ENCODE assay signal across 14 cellular contexts in the genomic region with DNA sequence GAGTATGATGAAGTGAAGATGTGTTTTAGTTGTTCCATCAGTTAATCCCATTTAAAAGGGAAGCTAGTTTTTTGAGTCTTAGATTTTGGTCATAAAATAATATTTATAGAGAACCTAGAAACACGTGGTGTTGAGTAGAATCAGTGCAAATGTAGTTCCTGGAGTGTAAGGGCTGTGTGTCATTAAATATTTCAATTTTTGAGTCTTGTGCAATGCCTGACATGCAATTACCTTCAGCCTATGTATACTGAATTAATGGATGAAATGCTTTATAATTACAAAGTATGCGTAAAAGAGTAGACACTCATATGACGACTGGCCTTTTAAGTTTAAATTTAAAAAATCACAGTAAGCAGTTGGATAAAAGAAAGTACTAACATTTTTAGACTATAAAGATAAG.
"Had no signal": no experiment of that assay in that cellular context is flagged by ENCODE, and none has a peak within 500 bp of the region (broad histone marks: within the 10 kb centered on the region; RNA-seq: fewer than 3 reads in every experiment).

No MANE protein-coding gene starts in this region.

- H3K4me3 Mint-ChIP-seq: activated CD8-positive, alpha-beta T cell treated with anti-CD3 and anti-CD28 coated beads for 36 hours; neural crest cell; stimulated activated memory B cell treated with anti-CD40 and anti-IgM and Interleukin-4, amounts not matched to agents 10 μg/mL and 1 μg/mL and 100 μg/mL, for 72 hours; T-helper 17 cell had no signal

- H2AFZ ChIP-seq: parathyroid adenoma had no signal

- H3K9ac ChIP-seq: parathyroid adenoma had no signal

- H3K27me3 Mint-ChIP-seq: activated CD8-positive, alpha-beta T cell treated with anti-CD3 and anti-CD28 coated beads for 36 hours; stimulated activated memory B cell treated with anti-CD40 and anti-IgM and Interleukin-4, amounts not matched to agents 10 μg/mL and 1 μg/mL and 100 μg/mL, for 72 hours; T-helper 17 cell had no signal

- H3K4me1 ChIP-seq: parathyroid adenoma had no signal

- DNase-seq: activated CD4-positive, alpha-beta T cell treated with anti-CD3 and anti-CD28 coated beads for 48 hours; activated CD8-positive, alpha-beta T cell treated with anti-CD3 and anti-CD28 coated beads for 36 hours; activated gamma-delta T cell; activated T-cell treated with anti-CD3 and anti-CD28 coated beads, Interleukin-2, amount 50 U/mL, for 48 hours; caudate nucleus; effector CD8-positive, alpha-beta T cell; stimulated activated CD4-positive, alpha-beta T cell treated with anti-CD3 and anti-CD28 coated beads, Interleukin-2, amount 100 ng/mL, for 48 hours; T-helper 17 cell had no signal

- H3K27ac ChIP-seq: parathyroid adenoma had no signal

- H3K9me3 Mint-ChIP-seq: stimulated activated memory B cell treated with anti-CD40 and anti-IgM and Interleukin-4, amounts not matched to agents 10 μg/mL and 1 μg/mL and 100 μg/mL, for 72 hours had no signal

- FAIRE-seq: islet of Langerhans had no signal

- H3K4me3 ChIP-seq: lung had no signal

- ATAC-seq: activated CD8-positive, alpha-beta T cell treated with anti-CD3 and anti-CD28 coated beads for 36 hours; activated naive CD4-positive, alpha-beta T cell treated with anti-CD3 and anti-CD28 coated beads, Interleukin-2, amount 50 U/mL, for 72 hours; stimulated activated memory B cell treated with anti-CD40 and anti-IgM and Interleukin-4, amounts not matched to agents 10 μg/mL and 1 μg/mL and 100 μg/mL, for 72 hours; T-helper 17 cell had no signal

- H3K27ac Mint-ChIP-seq: activated CD8-positive, alpha-beta T cell treated with anti-CD3 and anti-CD28 coated beads for 36 hours; activated naive CD4-positive, alpha-beta T cell treated with anti-CD3 and anti-CD28 coated beads, Interleukin-2, amount 50 U/mL, for 72 hours; stimulated activated memory B cell treated with anti-CD40 and anti-IgM and Interleukin-4, amounts not matched to agents 10 μg/mL and 1 μg/mL and 100 μg/mL, for 72 hours; T-helper 17 cell had no signal
